In the genomic region with DNA sequence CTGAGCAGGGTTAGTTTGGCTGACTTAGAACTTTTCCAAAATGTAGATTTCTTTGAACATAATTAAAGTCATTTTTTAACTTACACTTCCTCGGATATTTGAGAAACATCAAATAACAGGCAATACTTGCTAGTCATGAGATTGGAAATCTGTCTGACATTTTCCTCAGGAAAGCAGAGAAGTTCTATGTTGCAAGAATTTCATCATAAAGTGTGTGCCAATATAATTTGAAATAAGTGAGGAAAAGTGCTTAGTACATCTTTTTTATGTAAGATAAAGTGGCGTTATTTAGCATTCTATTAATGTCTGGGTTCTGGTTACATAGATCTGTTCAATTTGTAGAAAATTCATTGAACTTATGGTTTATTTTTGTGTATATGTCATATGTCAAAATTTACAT, we compare ENCODE assay signal across 1 cellular context.
TF ChIP-seq lines count a peak whose summit lies in the region.

No MANE protein-coding gene starts in this region.

TF ChIP-seq in GM23338, 12 proteins besides CTCF, POLR2A, EP300 and RAD21 (continued from another document):
- TF ChIP-seq, protein P1, sequence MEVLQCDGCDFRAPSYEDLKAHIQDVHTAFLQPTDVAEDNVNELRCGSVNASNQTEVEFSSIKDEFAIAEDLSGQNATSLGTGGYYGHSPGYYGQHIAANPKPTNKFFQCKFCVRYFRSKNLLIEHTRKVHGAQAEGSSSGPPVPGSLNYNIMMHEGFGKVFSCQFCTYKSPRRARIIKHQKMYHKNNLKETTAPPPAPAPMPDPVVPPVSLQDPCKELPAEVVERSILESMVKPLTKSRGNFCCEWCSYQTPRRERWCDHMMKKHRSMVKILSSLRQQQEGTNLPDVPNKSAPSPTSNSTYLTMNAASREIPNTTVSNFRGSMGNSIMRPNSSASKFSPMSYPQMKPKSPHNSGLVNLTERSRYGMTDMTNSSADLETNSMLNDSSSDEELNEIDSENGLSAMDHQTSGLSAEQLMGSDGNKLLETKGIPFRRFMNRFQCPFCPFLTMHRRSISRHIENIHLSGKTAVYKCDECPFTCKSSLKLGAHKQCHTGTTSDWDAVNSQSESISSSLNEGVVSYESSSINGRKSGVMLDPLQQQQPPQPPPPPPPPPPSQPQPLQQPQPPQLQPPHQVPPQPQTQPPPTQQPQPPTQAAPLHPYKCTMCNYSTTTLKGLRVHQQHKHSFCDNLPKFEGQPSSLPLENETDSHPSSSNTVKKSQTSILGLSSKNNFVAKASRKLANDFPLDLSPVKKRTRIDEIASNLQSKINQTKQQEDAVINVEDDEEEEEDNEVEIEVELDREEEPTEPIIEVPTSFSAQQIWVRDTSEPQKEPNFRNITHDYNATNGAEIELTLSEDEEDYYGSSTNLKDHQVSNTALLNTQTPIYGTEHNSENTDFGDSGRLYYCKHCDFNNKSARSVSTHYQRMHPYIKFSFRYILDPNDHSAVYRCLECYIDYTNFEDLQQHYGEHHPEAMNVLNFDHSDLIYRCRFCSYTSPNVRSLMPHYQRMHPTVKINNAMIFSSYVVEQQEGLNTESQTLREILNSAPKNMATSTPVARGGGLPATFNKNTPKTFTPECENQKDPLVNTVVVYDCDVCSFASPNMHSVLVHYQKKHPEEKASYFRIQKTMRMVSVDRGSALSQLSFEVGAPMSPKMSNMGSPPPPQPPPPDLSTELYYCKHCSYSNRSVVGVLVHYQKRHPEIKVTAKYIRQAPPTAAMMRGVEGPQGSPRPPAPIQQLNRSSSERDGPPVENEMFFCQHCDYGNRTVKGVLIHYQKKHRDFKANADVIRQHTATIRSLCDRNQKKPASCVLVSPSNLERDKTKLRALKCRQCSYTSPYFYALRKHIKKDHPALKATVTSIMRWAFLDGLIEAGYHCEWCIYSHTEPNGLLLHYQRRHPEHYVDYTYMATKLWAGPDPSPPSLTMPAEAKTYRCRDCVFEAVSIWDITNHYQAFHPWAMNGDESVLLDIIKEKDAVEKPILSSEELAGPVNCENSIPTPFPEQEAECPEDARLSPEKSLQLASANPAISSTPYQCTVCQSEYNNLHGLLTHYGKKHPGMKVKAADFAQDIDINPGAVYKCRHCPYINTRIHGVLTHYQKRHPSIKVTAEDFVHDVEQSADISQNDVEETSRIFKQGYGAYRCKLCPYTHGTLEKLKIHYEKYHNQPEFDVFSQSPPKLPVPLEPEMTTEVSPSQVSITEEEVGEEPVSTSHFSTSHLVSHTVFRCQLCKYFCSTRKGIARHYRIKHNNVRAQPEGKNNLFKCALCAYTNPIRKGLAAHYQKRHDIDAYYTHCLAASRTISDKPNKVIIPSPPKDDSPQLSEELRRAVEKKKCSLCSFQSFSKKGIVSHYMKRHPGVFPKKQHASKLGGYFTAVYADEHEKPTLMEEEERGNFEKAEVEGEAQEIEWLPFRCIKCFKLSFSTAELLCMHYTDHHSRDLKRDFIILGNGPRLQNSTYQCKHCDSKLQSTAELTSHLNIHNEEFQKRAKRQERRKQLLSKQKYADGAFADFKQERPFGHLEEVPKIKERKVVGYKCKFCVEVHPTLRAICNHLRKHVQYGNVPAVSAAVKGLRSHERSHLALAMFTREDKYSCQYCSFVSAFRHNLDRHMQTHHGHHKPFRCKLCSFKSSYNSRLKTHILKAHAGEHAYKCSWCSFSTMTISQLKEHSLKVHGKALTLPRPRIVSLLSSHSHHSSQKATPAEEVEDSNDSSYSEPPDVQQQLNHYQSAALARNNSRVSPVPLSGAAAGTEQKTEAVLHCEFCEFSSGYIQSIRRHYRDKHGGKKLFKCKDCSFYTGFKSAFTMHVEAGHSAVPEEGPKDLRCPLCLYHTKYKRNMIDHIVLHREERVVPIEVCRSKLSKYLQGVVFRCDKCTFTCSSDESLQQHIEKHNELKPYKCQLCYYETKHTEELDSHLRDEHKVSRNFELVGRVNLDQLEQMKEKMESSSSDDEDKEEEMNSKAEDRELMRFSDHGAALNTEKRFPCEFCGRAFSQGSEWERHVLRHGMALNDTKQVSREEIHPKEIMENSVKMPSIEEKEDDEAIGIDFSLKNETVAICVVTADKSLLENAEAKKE (CRISPR knock-in tag; IDR thresholded peaks at IDR 0.05) = no peak
- TF ChIP-seq ZNF331 (CRISPR knock-in tag; IDR thresholded peaks at IDR 0.05; ENCODE audit: low read depth) = no peak
